In genomic region chr20:24741673-24742072, GRCh38 we compare ENCODE assay signal across 17 cellular contexts.
"Had no signal": no experiment of that assay in that cellular context is flagged by ENCODE, and none has a peak within 500 bp of the region (broad histone marks: within the 10 kb centered on the region; RNA-seq: fewer than 3 reads in every experiment).

No MANE protein-coding gene starts in this region.

- H3K36me3 Mint-ChIP-seq: naive thymus-derived CD8-positive, alpha-beta T cell; stimulated activated effector memory CD8-positive, alpha-beta T cell treated with anti-CD3 and anti-CD28 coated beads, Interleukin-12 subunit alpha, Interleukin-12 subunit beta, amount 100 ng/mL, for 72 hours had no signal

- H3K27ac ChIP-seq: gastroesophageal sphincter, suprapubic skin, tibial artery, upper lobe of left lung, uterus had no signal

- H3K9me3 Mint-ChIP-seq: dendritic cell treated with granulocyte-macrophage colony-stimulating factor and Interleukin-4, amounts not matched to agents 40 ng/mL and 50 ng/mL, for 4 days; naive thymus-derived CD8-positive, alpha-beta T cell; stimulated activated effector memory CD8-positive, alpha-beta T cell treated with anti-CD3 and anti-CD28 coated beads, Interleukin-12 subunit alpha, Interleukin-12 subunit beta, amount 100 ng/mL, for 72 hours had no signal

- H3K9me3 ChIP-seq: gastroesophageal sphincter, mucosa of descending colon, suprapubic skin, tibial artery, upper lobe of left lung, uterus had no signal

- DNase-seq: glutamatergic neuron; islet precursor cell; mucosa of descending colon; naive thymus-derived CD8-positive, alpha-beta T cell; posterior cingulate gyrus; stimulated activated CD4-positive, alpha-beta T cell treated with anti-CD3 and anti-CD28 coated beads, Interleukin-4, amount 100 ng/mL, for 1 hour; stimulated activated CD8-positive, alpha-beta memory T cell treated with anti-CD3 and anti-CD28 coated beads, Interleukin-4, amount 100 ng/mL, for 48 hours; stimulated activated naive CD8-positive, alpha-beta T cell treated with anti-CD3 and anti-CD28 coated beads, Interleukin-15, Interleukin-2, amounts not matched to agents 100 U/mL and 50 U/mL, for 24 hours; upper lobe of left lung; uterus had no signal

- ATAC-seq: esophagus mucosa; gastroesophageal sphincter; left lobe of liver; mucosa of descending colon; naive thymus-derived CD8-positive, alpha-beta T cell; stimulated activated effector memory CD8-positive, alpha-beta T cell treated with anti-CD3 and anti-CD28 coated beads, Interleukin-12 subunit alpha, Interleukin-12 subunit beta, amount 100 ng/mL, for 72 hours; stimulated activated naive CD8-positive, alpha-beta T cell treated with anti-CD3 and anti-CD28 coated beads, Interleukin-15, Interleukin-2, amounts not matched to agents 100 U/mL and 50 U/mL, for 24 hours had no signal

- H3K4me1 ChIP-seq: tibial artery, uterus had no signal

- H3K36me3 ChIP-seq: gastroesophageal sphincter, suprapubic skin, tibial artery, upper lobe of left lung, uterus had no signal

- H3K27ac Mint-ChIP-seq: dendritic cell treated with granulocyte-macrophage colony-stimulating factor and Interleukin-4, amounts not matched to agents 40 ng/mL and 50 ng/mL, for 4 days; naive thymus-derived CD8-positive, alpha-beta T cell; stimulated activated effector memory CD8-positive, alpha-beta T cell treated with anti-CD3 and anti-CD28 coated beads, Interleukin-12 subunit alpha, Interleukin-12 subunit beta, amount 100 ng/mL, for 72 hours had no signal

- H3K27me3 Mint-ChIP-seq: dendritic cell treated with granulocyte-macrophage colony-stimulating factor and Interleukin-4, amounts not matched to agents 40 ng/mL and 50 ng/mL, for 4 days; naive thymus-derived CD8-positive, alpha-beta T cell had no signal

- H3K4me3 Mint-ChIP-seq: dendritic cell treated with granulocyte-macrophage colony-stimulating factor and Interleukin-4, amounts not matched to agents 40 ng/mL and 50 ng/mL, for 4 days; stimulated activated effector memory CD8-positive, alpha-beta T cell treated with anti-CD3 and anti-CD28 coated beads, Interleukin-12 subunit alpha, Interleukin-12 subunit beta, amount 100 ng/mL, for 72 hours had no signal

- H3K27me3 ChIP-seq: gastroesophageal sphincter, tibial artery, upper lobe of left lung, uterus had no signal

- H3K4me3 ChIP-seq: gastroesophageal sphincter, mucosa of descending colon, suprapubic skin, tibial artery, upper lobe of left lung, uterus had no signal
